Comparison of ENCODE assay signal across 22 cellular contexts in genomic region chr1:180144659-180145357, GRCh38. TPM values are rescaled to one million over a fixed set of nuclear protein-coding genes. Genes with fewer than 3 reads are reported as not detected.
DNase-seq lines count a peak whose midpoint lies in the region; ATAC-seq, FAIRE-seq and TF ChIP-seq lines count a peak whose summit lies in the region.
"Had no signal": no experiment of that assay in that cellular context is flagged by ENCODE, and none has a peak within 500 bp of the region (broad histone marks: within the 10 kb centered on the region; RNA-seq: fewer than 3 reads in every experiment).

No MANE protein-coding gene starts in this region.

- FAIRE-seq in HepG2 (lab: Jason Lieb, UNC) (no peak), GM12878 (lab: Jason Lieb, UNC) (no peak)
- FAIRE-seq: urothelium cell line had no signal

- peak overlapping the region; percentile 65 for H2AFZ ChIP-seq in HepG2 (ENCODE audit: low read length)
- H2AFZ ChIP-seq in GM12878 (ENCODE audit: control insufficient read depth, low read depth, low read length) = peak overlapping the region; percentile 19

- ATAC-seq in HepG2 (peak; percentile 76), right lobe of liver (no peak), GM12878 (peak; percentile 34; the same call in 1 of the 3 replicates), HG03378 (IDR thresholded peaks at IDR 0.05; ENCODE audit: unreplicated experiment) (no peak)
- ATAC-seq: activated CD8-positive, alpha-beta T cell treated with anti-CD3 and anti-CD28 coated beads for 36 hours; activated T-cell treated with anti-CD3 and anti-CD28 coated beads, Interleukin-2, amount 50 U/mL, for 72 hours; sciatic nerve had no signal

- TF ChIP-seq EP300 in HepG2 (IDR thresholded peaks at IDR 0.05; ENCODE audit: low read depth in 2 of 2, low read length in 2 of 2) (no peak), HepG2 (CRISPR knock-in tag; IDR thresholded peaks at IDR 0.05; ENCODE audit: borderline replicate concordance) (no peak), GM12878 (IDR thresholded peaks at IDR 0.05; ENCODE audit: borderline replicate concordance in 1 of 2, control insufficient read depth in 1 of 2, low read depth in 2 of 2, low read length in 2 of 2) (no peak)

- SMC1A ChIA-PET in GM12878 (lab: Charles Lee; ENCODE audit: uncharacterized antibody, unreplicated experiment) = interaction anchor here (0.7 to 1.1 kb wide), 2 partner anchors 99 to 322 kb away, joined by 3 read pairs; no protein-coding TSS in a partner anchor

- no peak overlapping the region for H3K27ac ChIP-seq in HepG2 (ENCODE audit: extremely low read length, insufficient read depth, low read length)
- no peak overlapping the region for H3K27ac ChIP-seq in right lobe of liver
- H3K27ac ChIP-seq in GM12878 (ENCODE audit: control insufficient read depth, insufficient read depth) = no peak overlapping the region
- peak overlapping the region; percentile 6 for H3K27ac ChIP-seq in muscle layer of duodenum (ENCODE audit: low read length)
- no peak overlapping the region for H3K27ac ChIP-seq in tibial artery
- H3K27ac ChIP-seq: WERI-Rb-1 had no signal

- peak overlapping the region; percentile 38 for H3K4me2 ChIP-seq in HepG2 (ENCODE audit: low read depth, low read length)
- no peak overlapping the region for H3K4me2 ChIP-seq in GM12878 (ENCODE audit: control insufficient read depth, insufficient read depth)

- TF ChIP-seq POLR2A in HepG2 (IDR thresholded peaks at IDR 0.05; ENCODE audit: insufficient read depth in 1 of 2, low read depth in 2 of 2, low read length in 2 of 2) (no peak), right lobe of liver (IDR thresholded peaks at IDR 0.05) (no peak), GM12878 (IDR thresholded peaks at IDR 0.05; ENCODE audit: low read depth, low read length) (no peak)

- H3K36me3 ChIP-seq in HepG2 (replicated peaks in 1 of 2; ENCODE audit: control insufficient read depth in 1 of 2, insufficient read depth in 2 of 2, low read length in 2 of 2) (no peaks in the 10 kb centered on the region), right lobe of liver (no peaks in the 10 kb centered on the region), GM12878 (ENCODE audit: control insufficient read depth in 2 of 2, insufficient read depth in 2 of 2, low read length in 1 of 2) (no peaks in the 10 kb centered on the region), muscle layer of duodenum (ENCODE audit: control insufficient read depth in 1 of 2, insufficient read depth in 2 of 2, low read length in 2 of 2) (no peaks in the 10 kb centered on the region), tibial artery (no peaks in the 10 kb centered on the region)
- H3K36me3 ChIP-seq: stomach, WERI-Rb-1 had no signal

- peak overlapping the region in 1 of 3 experiments; percentile 23; a peak in 1 of 6 replicates for H3K4me3 ChIP-seq in HepG2 (replicated peaks in 1 of 3; ENCODE audit: insufficient read depth in 1 of 3, low read depth in 2 of 3, low read length in 3 of 3)
- no peak overlapping the region for H3K4me3 ChIP-seq in right lobe of liver
- H3K4me3 ChIP-seq in GM12878 = no peak overlapping the region
- H3K4me3 ChIP-seq in muscle layer of duodenum (ENCODE audit: low read depth in 1 of 2, low read length in 2 of 2) = no peak overlapping the region
- H3K4me3 ChIP-seq in tibial artery = no peak overlapping the region
- H3K4me3 ChIP-seq: stomach had no signal

- H4K20me1 ChIP-seq in HepG2 (ENCODE audit: insufficient read depth, low read length) (no peaks in the 10 kb centered on the region), GM12878 (ENCODE audit: control insufficient read depth, insufficient read depth) (no peaks in the 10 kb centered on the region)

- H3K79me2 ChIP-seq in HepG2 (ENCODE audit: insufficient read depth, low read length) (no peaks in the 10 kb centered on the region), GM12878 (ENCODE audit: control insufficient read depth, insufficient read depth, low read length) (no peaks in the 10 kb centered on the region)

- H3K9ac ChIP-seq in HepG2 (ENCODE audit: insufficient read depth, low read depth, low read length) (no peak overlapping the region), GM12878 (ENCODE audit: control insufficient read depth, insufficient read depth, low read length) (no peak overlapping the region)

- POLR2A ChIA-PET in HepG2 (lab: Yijun Ruan, JAX) = interaction anchor here (0.9 kb wide), 1 partner anchor 11 kb away, joined by 3 read pairs; no protein-coding TSS in a partner anchor
- POLR2A ChIA-PET in GM12878 (lab: Charles Lee) = interaction anchor here (0.7 kb wide), 1 partner anchor 14 kb away, joined by 3 read pairs; no protein-coding TSS in a partner anchor

- peaks cover 0 to 11% of the 10 kb centered on the region in 2 experiments; a peak in 3 of 5 replicates for H3K27me3 ChIP-seq in HepG2 (ENCODE audit: control insufficient read depth in 1 of 2, insufficient read depth in 2 of 2, low read length in 2 of 2)
- no peaks in the 10 kb centered on the region for H3K27me3 ChIP-seq in right lobe of liver
- 0 out of 4 replicates have a peak, but pooled peaks cover 0 to 1% of the 10 kb centered on the region in 2 experiments for H3K27me3 ChIP-seq in GM12878 (replicated peaks in 1 of 2; ENCODE audit: control insufficient read depth in 2 of 2, insufficient read depth in 2 of 2, low read length in 1 of 2)
- H3K27me3 ChIP-seq in muscle layer of duodenum (ENCODE audit: low read depth, low read length) = no peaks in the 10 kb centered on the region
- H3K27me3 ChIP-seq in tibial artery = peaks cover 0 to 6% of the 10 kb centered on the region in 2 donors
- H3K27me3 ChIP-seq: stomach had no signal

- DNase-seq in HepG2 (ENCODE audit: low spot score) (no peak), right lobe of liver (no peak), GM12878 (ENCODE audit: low read depth, low spot score) (no peak), activated T-cell treated with anti-CD3 and anti-CD28 coated beads for 4 hours (no peak), tibial artery (no peak), activated gamma-delta T cell treated with Interleukin-2 at 50 U/mL for 16 hours (no peak)
- DNase-seq: activated CD8-positive, alpha-beta T cell treated with anti-CD3 and anti-CD28 coated beads for 36 hours; activated naive CD8-positive, alpha-beta T cell treated with anti-CD3 and anti-CD28 coated beads for 36 hours; activated T-cell treated with anti-CD3 and anti-CD28 coated beads, Interleukin-2, amount 50 U/mL, for 72 hours; dermis blood vessel endothelial cell; EL; NCI-H2029 treated with DMSO at 0.1 percent for 48 hours; NCI-H510A treated with DMSO at 0.1 percent for 48 hours; RPMI8226; stimulated activated CD4-positive, alpha-beta T cell treated with anti-CD3 and anti-CD28 coated beads, Interleukin-1b, Interleukin-23, amount 100 ng/mL, for 48 hours; stomach; T-helper 1 cell; WERI-Rb-1 had no signal

- intact Hi-C loops in HepG2 (cut with micrococcal nuclease; ENCODE audit: unreplicated experiment) = no loop called here
- intact Hi-C loops in right lobe of liver (cut with DNase I) = no loop called here
- intact Hi-C loops in GM12878 (cut with micrococcal nuclease; ENCODE audit: unreplicated experiment) = no loop called here
- intact Hi-C loops in tibial artery (cut with DNase I; ENCODE audit: low total_unique reads) = no loop called here

- in situ Hi-C loops in HepG2 (cut with HindIII; ENCODE audit: extremely low pct_ligation_motif_present, low pct_unique_long_range_greater_than_20kb) = no loop called here
- in situ Hi-C loops in GM12878 (cut with MboI) = no loop called here

- no peaks in the 10 kb centered on the region for H3K9me3 ChIP-seq in HepG2 (ENCODE audit: low read length)
- H3K9me3 ChIP-seq in right lobe of liver = no peaks in the 10 kb centered on the region
- H3K9me3 ChIP-seq in GM12878 (replicated peaks; ENCODE audit: control insufficient read depth, insufficient read depth, low read length) = no peaks in the 10 kb centered on the region
- H3K9me3 ChIP-seq in muscle layer of duodenum (ENCODE audit: control insufficient read depth in 1 of 2, low read length in 2 of 2) = no peaks in the 10 kb centered on the region
- H3K9me3 ChIP-seq in tibial artery = no peaks in the 10 kb centered on the region
- H3K9me3 ChIP-seq: stomach had no signal

- CTCF ChIA-PET in HepG2 (lab: Yijun Ruan, JAX; ENCODE audit: low intra/inter-chr PET ratio, low total read pairs) = no interaction called here
- CTCF ChIA-PET in GM12878 (lab: Yijun Ruan, JAX) = interaction anchor here (1.1 to 1.9 kb wide), 4 partner anchors 14 to 439 kb away, joined by 3 to 6 read pairs (median 4); no protein-coding TSS in a partner anchor

- RAD21 ChIA-PET in GM12878 (lab: Charles Lee; ENCODE audit: unreplicated experiment) = interaction anchor here (1.1 kb wide), 1 partner anchor 34 kb away, joined by 3 read pairs; no protein-coding TSS in a partner anchor

- TF ChIP-seq CTCF in HepG2 (CRISPR knock-in tag; IDR thresholded peaks at IDR 0.05) = no peak
- no peak for TF ChIP-seq CTCF in right lobe of liver (IDR thresholded peaks at IDR 0.05)
- TF ChIP-seq CTCF in GM12878 (IDR thresholded peaks at IDR 0.05 in 2 of 3, conservative IDR thresholded peaks at IDR 0.05 in 1 of 3; ENCODE audit: control insufficient read depth in 2 of 3, extremely low read depth in 1 of 3, insufficient read depth in 1 of 3, low read depth in 3 of 3, low read length in 3 of 3) = no peak
- no peak for TF ChIP-seq CTCF in tibial artery (IDR thresholded peaks at IDR 0.05)

- 9% methylated on average over 6 of the region's 6 CpGs for WGBS in HepG2 (ENCODE audit: low lambda C conversion rate)
- 70% methylated on average over 5 of the region's 6 CpGs for WGBS in right lobe of liver (ENCODE audit: insufficient coverage, low coverage, low lambda C conversion rate, missing lambda C conversion rate)
- WGBS in GM12878 (ENCODE audit: insufficient coverage, insufficient replicate concordance, low lambda C conversion rate, missing lambda C conversion rate) = 35% methylated on average over 6 of the region's 6 CpGs

- BruUV-seq in HepG2 (replicated peaks; lab: Mats Ljungman, UMichigan) = no TSS peak
- no TSS peak for BruUV-seq in GM12878 (replicated peaks; lab: Mats Ljungman, UMichigan)

- peaks cover 8% of the 10 kb centered on the region; the same call in 1 of the 2 replicates for H3K4me1 ChIP-seq in HepG2 (ENCODE audit: insufficient read depth, low read length)
- no peaks in the 10 kb centered on the region for H3K4me1 ChIP-seq in right lobe of liver
- no peaks in the 10 kb centered on the region for H3K4me1 ChIP-seq in GM12878 (ENCODE audit: control insufficient read depth, insufficient read depth, low read length)
- H3K4me1 ChIP-seq in muscle layer of duodenum (ENCODE audit: control insufficient read depth in 1 of 2, insufficient read depth in 2 of 2, low read length in 2 of 2) = no peaks in the 10 kb centered on the region
- no peaks in the 10 kb centered on the region for H3K4me1 ChIP-seq in tibial artery
- H3K4me1 ChIP-seq: stomach had no signal

- no peak for TF ChIP-seq RAD21 in HepG2 (CRISPR knock-in tag; IDR thresholded peaks at IDR 0.05)
- no peak for TF ChIP-seq RAD21 in GM12878 (IDR thresholded peaks at IDR 0.05; ENCODE audit: insufficient read depth, low read depth, low read length)

RNA-seq across cellular contexts. Expression of gene QSOX1, which starts 9.9 kb away (rescaled TPM):
- total RNA-seq in HepG2 (2016; rRNA removed; fragmentation: Illumina TruSeq; extraction: Trizol) = 2.6 and 6.8 TPM in 2 replicates
- 0.18 and 0.20 TPM in 2 replicates for total RNA-seq in HepG2 (2016; cell fraction: cytosol; rRNA removed; fragmentation: Illumina TruSeq; extraction: Trizol; ENCODE audit: low read depth)
- 2.0 and 6.7 TPM in 2 replicates for total RNA-seq in HepG2 (2016; cell fraction: insoluble cytoplasmic fraction; rRNA removed; fragmentation: Illumina TruSeq; extraction: Trizol)
- total RNA-seq in HepG2 (2016; cell fraction: membrane; rRNA removed; fragmentation: Illumina TruSeq; extraction: Trizol) = 1.3 and 1.4 TPM in 2 replicates
- 7.0 and 10.0 TPM in 2 replicates for total RNA-seq in HepG2 (2016; cell fraction: nucleus; rRNA removed; fragmentation: Illumina TruSeq; extraction: Trizol)
- 40.2 and 70.2 TPM in 2 replicates for polyA plus RNA-seq in HepG2 (2011; rRNA removed)
- polyA plus RNA-seq in HepG2 (2011; cell fraction: cytosol; rRNA removed) = 44.6 and 54.0 TPM in 2 replicates
- 71.3 and 95.1 TPM in 2 replicates for polyA plus RNA-seq in HepG2 (2011; cell fraction: nucleus; rRNA removed)
- polyA plus RNA-seq in HepG2 (2012) = 58.7 and 90.3 TPM in 2 replicates
- polyA plus RNA-seq in HepG2 (2016; cell fraction: cytosol; fragmentation: Illumina TruSeq; extraction: Trizol; ENCODE audit: low read depth) = 0.42 and 0.75 TPM in 2 replicates
- polyA plus RNA-seq in HepG2 (2016; cell fraction: insoluble cytoplasmic fraction; fragmentation: Illumina TruSeq; extraction: Trizol; ENCODE audit: low read depth) = 2.1 and 3.2 TPM in 2 replicates
- 0.87 and 1.2 TPM in 2 replicates for polyA plus RNA-seq in HepG2 (2016; cell fraction: membrane; fragmentation: Illumina TruSeq; extraction: Trizol; ENCODE audit: low read depth)
- polyA plus RNA-seq in HepG2 (2016; cell fraction: nucleus; fragmentation: Illumina TruSeq; extraction: Trizol; ENCODE audit: insufficient read depth, low read depth) = 16.2 and 17.3 TPM in 2 replicates
- 13.5 and 31.5 TPM in 2 replicates for polyA minus RNA-seq in HepG2 (2011; rRNA and poly(A)+ RNA removed; ENCODE audit: low replicate concordance)
- polyA minus RNA-seq in HepG2 (2011; cell fraction: cytosol; rRNA and poly(A)+ RNA removed) = 14.6 and 31.0 TPM in 2 replicates
- 11.6 and 13.1 TPM in 2 replicates for polyA minus RNA-seq in HepG2 (2011; cell fraction: nucleus; rRNA and poly(A)+ RNA removed)
- 10 to 100 TPM; 25.0 to 68.4 (median 38.6) TPM for total RNA-seq in right lobe of liver
- total RNA-seq in GM12878 (2013; cell fraction: nucleolus; rRNA removed) = 46.4 and 46.6 TPM in 2 replicates
- total RNA-seq in GM12878 (2014; rRNA removed) = 12.6 and 17.2 TPM in 2 replicates
- 5.5 and 7.2 TPM in 2 replicates for total RNA-seq in GM12878 (2014; rRNA removed; fragmentation: Illumina TruSeq; extraction: Trizol)
- total RNA-seq in GM12878 (2021) = 31.3 and 32.0 TPM in 2 replicates
- polyA plus RNA-seq in GM12878 (2011; ENCODE audit: low read depth) = 7.4 TPM
- 17.8 and 25.1 TPM in 2 replicates for polyA plus RNA-seq in GM12878 (2011; rRNA removed)
- 31.7 and 38.8 TPM in 2 replicates for polyA plus RNA-seq in GM12878 (2011; cell fraction: cytosol; rRNA removed)
- 56.5 and 61.2 TPM in 2 replicates for polyA plus RNA-seq in GM12878 (2011; cell fraction: nucleus; rRNA removed)
- polyA plus RNA-seq in GM12878 (2012) = 14.6 and 16.4 TPM in 2 replicates
- 3.6 and 10.0 TPM in 2 replicates for polyA plus RNA-seq in GM12878 (2014; fragmentation: Illumina TruSeq; extraction: Trizol)
- polyA plus RNA-seq in GM12878 (2014; fragmentation: Nextera tagmentation; extraction: Ambion mirVana) = 1 to 10 TPM; 1.8 to 6.1 TPM
- 12.5 and 14.8 TPM in 2 replicates for polyA plus RNA-seq in GM12878 (2014; rRNA removed)
- 10 to 100 TPM; 10.4 to 12.0 TPM for polyA plus RNA-seq in GM12878 (2016; fragmentation: Nextera tagmentation; extraction: Ambion mirVana)
- 13.1 and 24.4 TPM in 2 replicates for polyA minus RNA-seq in GM12878 (2011; rRNA and poly(A)+ RNA removed)
- 10.0 and 11.4 TPM in 2 replicates for polyA minus RNA-seq in GM12878 (2011; cell fraction: cytosol; rRNA and poly(A)+ RNA removed)
- 11.0 and 14.4 TPM in 2 replicates for polyA minus RNA-seq in GM12878 (2011; cell fraction: nucleus; rRNA and poly(A)+ RNA removed)

Comparison
In these comparisons a context has a peak if more than half of its experiments do, and no peak if none do; other contexts are left out.
1. ATAC-seq: peak in HepG2 (single experiment) and GM12878 (single experiment); none in right lobe of liver (0 of 4) and HG03378 (single experiment).
2. Of the 75 proteins assayed by ChIP-seq in both HepG2 and GM12878: peak only in HepG2: USF2; only in GM12878: none; in both: none; in neither: 74.